In genomic region chr6:56955171-56956155, GRCh38 we compare ENCODE assay signal across 8 cellular contexts. TPM values are rescaled to one million over a fixed set of nuclear protein-coding genes. Genes with fewer than 3 reads are reported as not detected.
DNase-seq lines count a peak whose midpoint lies in the region; ATAC-seq, FAIRE-seq and TF ChIP-seq lines count a peak whose summit lies in the region.

No MANE protein-coding gene starts in this region.

- intact Hi-C loops in adrenal gland (cut with DNase I), result no loop called here
- intact Hi-C loops in heart right ventricle (cut with DNase I), result loop anchor here in 4 of 10 donors (5.0 to 10.0 kb wide), 3 partner anchors 51 to 362 kb away; partner anchors contain the start of gene PRIM2 (in 2 of the 4)
- intact Hi-C loops in aorta (cut with DNase I), result loop anchor here (5.0 to 10.0 kb wide), 3 partner anchors 43 to 362 kb away; partner anchors contain the start of gene PRIM2 (in 1 of the 2)

- no peaks in the 10 kb centered on the region for H3K9me3 ChIP-seq in SJSA1 (replicated peaks)
- H3K9me3 ChIP-seq in adrenal gland (replicated peaks in 1 of 3), result no peaks in the 10 kb centered on the region
- H3K9me3 ChIP-seq in heart right ventricle, result no peaks in the 10 kb centered on the region
- no peaks in the 10 kb centered on the region for H3K9me3 ChIP-seq in aorta (ENCODE audit: control insufficient read depth, low read length)

- TF ChIP-seq CTCF in GM06990 (IDR thresholded peaks at IDR 0.05; ENCODE audit: insufficient read depth, low read length, poor library complexity, severe bottlenecking) (peak; percentile 92), LNCAP (IDR thresholded peaks at IDR 0.05) (peak; percentile 70), adrenal gland (IDR thresholded peaks at IDR 0.05) (peak; percentile 19 to 59 (median 46)), heart right ventricle (IDR thresholded peaks at IDR 0.05) (peak; percentile 26 to 80 (median 65))

- TF ChIP-seq POLR2A in H54 (IDR thresholded peaks at IDR 0.05; ENCODE audit: low read depth, low read length) (no peak; the same call in 1 of the 2 replicates), adrenal gland (IDR thresholded peaks at IDR 0.05) (no peak)

- DNase-seq in GM06990 (ENCODE audit: extremely low read depth, insufficient read length), result peak; percentile 91
- DNase-seq in H54 (ENCODE audit: insufficient read length, low spot score), result peak; percentile 84
- DNase-seq in SJSA1 (ENCODE audit: low read depth in 1 of 2, low spot score in 2 of 2), result peak; percentile 95 to 97
- DNase-seq in adrenal gland, result peak; percentile 63 to 80 (median 79)
- peak; percentile 76 to 81 for DNase-seq in heart right ventricle
- peak; percentile 80 for DNase-seq in pons (ENCODE audit: low spot score)
- DNase-seq in aorta, result peak; percentile 90 to 95

- peak; percentile 43 for FAIRE-seq in H54 (lab: Jason Lieb, UNC)

- H3K27me3 ChIP-seq in GM06990 (replicated peaks; ENCODE audit: control insufficient read depth, insufficient read depth, low read length) (no peaks in the 10 kb centered on the region), SJSA1 (replicated peaks) (no peaks in the 10 kb centered on the region), adrenal gland (peaks cover 10% of the 10 kb centered on the region), heart right ventricle (peaks cover 0 to 48% (median 15%) of the 10 kb centered on the region in 7 donors), aorta (ENCODE audit: control insufficient read depth in 1 of 2, insufficient read depth in 2 of 2, low read length in 1 of 2) (no peaks in the 10 kb centered on the region)

- H3K27ac ChIP-seq in SJSA1 (peak overlapping the region; percentile 19), adrenal gland (peak overlapping the region in 2 of 5 donors; percentile 67 to 78), heart right ventricle (peak overlapping the region in 2 of 10 donors; percentile 10 to 17), aorta (ENCODE audit: low read depth in 1 of 2, low read length in 2 of 2) (no peak overlapping the region)

- WGBS in adrenal gland, 4 donors, result 1 to 5% (median 2%) methylated on average over 13 to 57 of the region's 57 CpGs
- WGBS in heart right ventricle, 2 donors, result 1 to 2% methylated on average over 49 to 57 of the region's 57 CpGs
- 1 to 2% methylated on average over 55 to 57 of the region's 57 CpGs for WGBS in aorta, 2 donors

- peaks cover 29% of the 10 kb centered on the region for H3K4me1 ChIP-seq in SJSA1 (replicated peaks)
- H3K4me1 ChIP-seq in adrenal gland (replicated peaks in 1 of 2), result peaks cover 7 to 26% of the 10 kb centered on the region in 2 donors
- peaks cover 0 to 27% (median 17%) of the 10 kb centered on the region in 9 donors for H3K4me1 ChIP-seq in heart right ventricle
- H3K4me1 ChIP-seq in aorta (ENCODE audit: control insufficient read depth in 1 of 2, insufficient read depth in 2 of 2, low read length in 2 of 2), result no peaks in the 10 kb centered on the region

- ATAC-seq in heart right ventricle (peak; percentile 43 to 92 (median 84)), aorta (ENCODE audit: low FRiP score) (peak; percentile 70)

- peak overlapping the region; percentile 76 for H3K4me3 ChIP-seq in GM06990 (replicated peaks; ENCODE audit: low read depth, low read length)
- H3K4me3 ChIP-seq in SJSA1, result peak overlapping the region; percentile 87
- peak overlapping the region in 3 of 4 donors; percentile 3 to 73 (median 26) for H3K4me3 ChIP-seq in adrenal gland
- peak overlapping the region; percentile 15 to 65 (median 58) for H3K4me3 ChIP-seq in heart right ventricle
- H3K4me3 ChIP-seq in aorta (ENCODE audit: low read length in 2 of 2), result peak overlapping the region; percentile 85

- H3K36me3 ChIP-seq in GM06990 (ENCODE audit: control insufficient read depth, insufficient read depth, low read length) (no peaks in the 10 kb centered on the region), SJSA1 (peaks cover 14% of the 10 kb centered on the region), adrenal gland (replicated peaks in 1 of 2) (no peaks in the 10 kb centered on the region), heart right ventricle (no peaks in the 10 kb centered on the region), aorta (ENCODE audit: control insufficient read depth in 1 of 2, insufficient read depth in 2 of 2, low read length in 1 of 2) (no peaks in the 10 kb centered on the region)

RNA-seq across cellular contexts. Expression of gene BEND6, which starts 0.6 kb away (rescaled TPM):
- total RNA-seq in SJSA1 (2014; rRNA removed; shearing (Covaris generic)), result 7.0 and 11.9 TPM in 2 replicates
- total RNA-seq in adrenal gland (1 to 10 TPM in 6 of 8 donors, under 1 TPM in 1, not detected in 1; 0.92 to 1.4 (median 1.2) TPM), heart right ventricle (1 to 10 TPM in 2 of 10 donors, under 1 TPM in 8; 0.07 to 1.8 (median 0.51) TPM), aorta (1 to 10 TPM; 3.1 to 5.5 TPM)
- polyA plus RNA-seq in adrenal gland (1 to 10 TPM in 2 of 3 donors, under 1 TPM in 1; 0.67 to 5.4 (median 2.2) TPM), heart right ventricle (under 1 TPM; 0.09 to 0.15 TPM), aorta (1 to 10 TPM; 2.3 to 3.1 TPM)

Comparison
In these comparisons a context has a peak if more than half of its experiments do, and no peak if none do; other contexts are left out.
1. H3K4me3 ChIP-seq: peak in every context shown above with its lines; median percentile 87 in SJSA1; 85 in aorta; 76 in GM06990; 58 in heart right ventricle; 26 in adrenal gland.
2. intact Hi-C loops: an anchor here in aorta (5.0 to 10.0 kb wide); none called in adrenal gland.